ENCODE assay signal across 10 cellular contexts in the genomic region with DNA sequence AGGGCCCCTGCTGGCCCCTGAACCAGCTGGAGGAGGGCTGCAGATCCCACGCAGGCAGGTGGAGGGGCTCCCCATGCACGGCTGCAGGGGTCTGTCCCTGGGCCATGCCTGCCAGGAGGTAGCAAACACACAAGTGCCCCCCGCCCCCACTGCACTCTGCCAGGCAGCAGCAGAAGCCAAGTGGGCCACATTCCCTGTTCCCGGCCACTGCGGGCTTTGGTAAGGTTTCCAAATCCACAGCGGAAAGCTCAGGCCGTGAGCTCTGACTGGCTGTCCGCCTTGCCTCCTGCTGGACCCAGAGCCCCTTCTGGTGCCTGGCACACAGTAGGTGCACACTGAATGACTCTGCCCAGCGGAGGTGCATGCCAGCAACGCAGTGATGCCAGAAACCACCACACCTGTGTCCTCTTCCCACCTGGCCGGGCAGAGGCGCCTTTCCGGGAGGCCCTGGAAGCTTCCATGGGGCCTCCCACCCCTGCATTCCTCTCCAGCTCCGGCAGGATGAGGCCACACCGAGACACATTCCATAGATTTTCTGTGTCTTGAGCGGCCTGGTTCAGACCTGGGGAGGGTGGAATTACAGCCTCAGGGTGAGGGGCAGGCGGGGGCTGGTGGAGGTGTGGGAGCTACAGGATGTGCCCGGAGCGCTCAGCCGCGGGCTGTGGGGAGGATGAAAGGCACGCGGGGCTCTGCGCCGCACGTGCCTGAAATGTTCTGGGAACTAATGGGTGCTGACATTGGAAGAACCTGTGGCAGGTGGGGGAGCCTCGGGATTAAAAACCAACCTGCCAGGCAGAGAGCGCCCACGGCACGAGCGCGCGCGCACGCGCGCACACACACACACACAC.
A peak's percentile ranks its signal among the peaks of the same experiment; 100 is the strongest.
DNase-seq lines count a peak whose midpoint lies in the region; ATAC-seq and TF ChIP-seq lines count a peak whose summit lies in the region.
"Had no signal": no experiment of that assay in that cellular context is flagged by ENCODE, and none has a peak within 500 bp of the region (broad histone marks: within the 10 kb centered on the region; RNA-seq: fewer than 3 reads in every experiment).

No MANE protein-coding gene starts in this region.

- H3K18ac ChIP-seq in IMR-90 (ENCODE audit: low read depth, low read length) (no peak overlapping the region), mesenchymal stem cell (ENCODE audit: low read depth in 1 of 2, low read length in 2 of 2) (peak overlapping the region; percentile 92 to 93)

- no peak for TF ChIP-seq CTCF in IMR-90 (conservative IDR thresholded peaks at IDR 0.05; ENCODE audit: low read depth, low read length)

- H4K91ac ChIP-seq in IMR-90 (ENCODE audit: insufficient read depth, low read depth, low read length) (no peak overlapping the region), mesenchymal stem cell (ENCODE audit: low read length) (peak overlapping the region; percentile 77)

- peaks cover 99% of the 10 kb centered on the region for H4K20me1 ChIP-seq in IMR-90 (ENCODE audit: insufficient read depth, low read length)

- no peak overlapping the region for H3K56ac ChIP-seq in IMR-90 (ENCODE audit: extremely low read depth, insufficient read depth, low read length)

- 0 out of 2 replicates have a peak overlapping the region, but pooled peaks have one; percentile 4 for H3K14ac ChIP-seq in IMR-90 (replicated peaks; ENCODE audit: low read depth, low read length)
- H3K14ac ChIP-seq in mesenchymal stem cell (ENCODE audit: low read length in 2 of 2): peak overlapping the region in 1 of 2 experiments; percentile 89

- 63% methylated on average over 15 of the region's 37 CpGs; no CpG with 5 or more reads in 1 of the 2 experiments for whole genome bisulfite sequencing in IMR-90 (ENCODE audit: extremely low coverage in 2 of 2, insufficient read length in 1 of 2), 2 experiments
- 49 to 53% methylated on average over 37 of the region's 37 CpGs for WGBS in ectodermal cell, 2 experiments
- 38% methylated on average over 30 of the region's 37 CpGs for WGBS in mesenchymal stem cell

- ATAC-seq in IMR-90 (ENCODE audit: low read depth) (peak; percentile 49), HG03135 (IDR thresholded peaks at IDR 0.05; ENCODE audit: unreplicated experiment) (no peak)
- ATAC-seq in naive thymus-derived CD8-positive, alpha-beta T cell: no peak

- H3K4ac ChIP-seq in IMR-90 (ENCODE audit: low read depth, low read length) (peak overlapping the region; percentile 94), mesenchymal stem cell (ENCODE audit: low read depth in 1 of 2, low read length in 2 of 2) (peak overlapping the region; percentile 17 to 76)

- intact Hi-C loops in IMR-90 (cut with micrococcal nuclease): no loop called here

- no peak overlapping the region for H2BK5ac ChIP-seq in IMR-90 (ENCODE audit: low read depth, low read length, poor library complexity, severe bottlenecking)
- peak overlapping the region; percentile 97 for H2BK5ac ChIP-seq in mesenchymal stem cell (ENCODE audit: low read depth, low read length, poor library complexity, severe bottlenecking)

- H3K4me3 Mint-ChIP-seq in naive thymus-derived CD8-positive, alpha-beta T cell: no peak overlapping the region
- H3K4me3 Mint-ChIP-seq: B cell; central memory CD8-positive, alpha-beta T cell had no signal

- in situ Hi-C loops in IMR-90 (cut with MboI; ENCODE audit: low sequenced_read_pairs): no loop called here

- TF ChIP-seq POLR2A in IMR-90 (IDR thresholded peaks at IDR 0.05; ENCODE audit: low read depth, low read length): no peak

- CTCF ChIA-PET in IMR-90 (lab: Yijun Ruan, JAX): no interaction called here

- H4K5ac ChIP-seq in IMR-90 (ENCODE audit: low read depth, low read length): no peak overlapping the region

- H3K79me1 ChIP-seq in IMR-90 (ENCODE audit: low read depth in 1 of 2, low read length in 2 of 2) (peaks cover 34 to 97% of the 10 kb centered on the region in 2 experiments), mesenchymal stem cell (replicated peaks; ENCODE audit: low read length, poor library complexity, severe bottlenecking) (no peaks in the 10 kb centered on the region)

- H3K4me1 ChIP-seq in IMR-90 (ENCODE audit: control insufficient read depth, insufficient read depth, low read length): peaks cover 34% of the 10 kb centered on the region
- H3K4me1 ChIP-seq in ectodermal cell (ENCODE audit: control insufficient read depth, insufficient read depth, low read length): peaks cover 47% of the 10 kb centered on the region
- peaks cover 84% of the 10 kb centered on the region for H3K4me1 ChIP-seq in mesenchymal stem cell (ENCODE audit: control insufficient read depth, insufficient read depth, low read depth, low read length)

- no peak for TF ChIP-seq RAD21 in IMR-90 (IDR thresholded peaks at IDR 0.05; ENCODE audit: low read length)

- H3K4me2 ChIP-seq in IMR-90 (ENCODE audit: low read depth, low read length): no peak overlapping the region; the same call in 1 of the 2 replicates
- H3K4me2 ChIP-seq in mesenchymal stem cell (ENCODE audit: low read length, poor library complexity, severe bottlenecking): no peak overlapping the region

- H3K9ac ChIP-seq in IMR-90 (ENCODE audit: low read depth, low read length) (no peak overlapping the region), mesenchymal stem cell (ENCODE audit: low read length) (no peak overlapping the region)

- H3K27me3 ChIP-seq in IMR-90 (ENCODE audit: control insufficient read depth, insufficient read depth, low read length) (no peaks in the 10 kb centered on the region), ectodermal cell (ENCODE audit: control insufficient read depth, insufficient read depth, low read length, poor library complexity, severe bottlenecking) (no peaks in the 10 kb centered on the region), mesenchymal stem cell (ENCODE audit: control insufficient read depth in 1 of 2, insufficient read depth in 1 of 2, low read length in 2 of 2) (no peaks in the 10 kb centered on the region)

- no peaks in the 10 kb centered on the region for H3K9me3 ChIP-seq in IMR-90 (ENCODE audit: control insufficient read depth, insufficient read depth, low read length)
- no peaks in the 10 kb centered on the region for H3K9me3 ChIP-seq in ectodermal cell (ENCODE audit: control insufficient read depth, low read length)
- no peaks in the 10 kb centered on the region for H3K9me3 ChIP-seq in mesenchymal stem cell (ENCODE audit: control insufficient read depth, low read length)

- peak overlapping the region; percentile 25; the same call in 1 of the 2 replicates for H2BK20ac ChIP-seq in IMR-90 (ENCODE audit: low read depth, low read length)

- no peak overlapping the region for H3K27ac ChIP-seq in IMR-90 (ENCODE audit: insufficient read depth, low read length)
- H3K27ac ChIP-seq in ectodermal cell (ENCODE audit: insufficient read depth, low read depth, low read length, poor library complexity, severe bottlenecking): peak overlapping the region; percentile 79
- H3K27ac ChIP-seq in mesenchymal stem cell (ENCODE audit: low read length, poor library complexity, severe bottlenecking): peak overlapping the region; percentile 96

- H3K27ac Mint-ChIP-seq in naive thymus-derived CD8-positive, alpha-beta T cell: peak overlapping the region in 4 of 10 donors; percentile 15 to 88 (median 58)
- H3K27ac Mint-ChIP-seq: B cell had no signal

- BruUV-seq in IMR-90 (replicated peaks; lab: Mats Ljungman, UMichigan): no TSS peak

- no peak overlapping the region for H4K8ac ChIP-seq in IMR-90 (ENCODE audit: low read depth in 2 of 2, low read length in 2 of 2)
- peak overlapping the region; percentile 74 for H4K8ac ChIP-seq in mesenchymal stem cell (ENCODE audit: low read length)

- peaks cover 0 to 1% (median 0%) of the 10 kb centered on the region in 5 donors for H3K27me3 Mint-ChIP-seq in naive thymus-derived CD8-positive, alpha-beta T cell
- H3K27me3 Mint-ChIP-seq: B cell; central memory CD8-positive, alpha-beta T cell had no signal

- POLR2A ChIA-PET in IMR-90 (lab: Charles Lee; ENCODE audit: unreplicated experiment): no interaction called here
- POLR2A ChIA-PET in naive thymus-derived CD8-positive, alpha-beta T cell (lab: Charles Lee): no interaction called here

- H3K4me3 ChIP-seq in IMR-90 (ENCODE audit: insufficient read depth, low read depth, low read length) (no peak overlapping the region), ectodermal cell (ENCODE audit: insufficient read depth, low read depth, low read length) (no peak overlapping the region), mesenchymal stem cell (ENCODE audit: insufficient read depth in 1 of 2, low read depth in 1 of 2, low read length in 2 of 2) (no peak overlapping the region)

- peaks cover 0 to 7% (median 0%) of the 10 kb centered on the region in 3 donors for H3K36me3 Mint-ChIP-seq in naive thymus-derived CD8-positive, alpha-beta T cell

- peak overlapping the region; percentile 44 for H2AK9ac ChIP-seq in IMR-90 (replicated peaks; ENCODE audit: low read depth, low read length, poor library complexity)

- H2AK5ac ChIP-seq in IMR-90 (ENCODE audit: low read depth, low read length): peak overlapping the region; percentile 89
- peak overlapping the region; percentile 100 for H2AK5ac ChIP-seq in mesenchymal stem cell (ENCODE audit: low read length, severe bottlenecking)

- H3K9me3 Mint-ChIP-seq in naive thymus-derived CD8-positive, alpha-beta T cell: no peaks in the 10 kb centered on the region
- H3K9me3 Mint-ChIP-seq: central memory CD8-positive, alpha-beta T cell had no signal

- DNase-seq in 8988T (peak; percentile 87), IMR-90 (peak; percentile 57), mesenchymal stem cell (peak; percentile 56), HPDE6-E6E7 (ENCODE audit: extremely low spot score) (no peak), ureter (ENCODE audit: low spot score) (no peak)
- no peak for DNase-seq in naive thymus-derived CD8-positive, alpha-beta T cell

- no peak overlapping the region; the same call in 1 of the 2 replicates for H3K23ac ChIP-seq in IMR-90 (ENCODE audit: low read depth, low read length)
- H3K23ac ChIP-seq in mesenchymal stem cell (ENCODE audit: low read length in 2 of 2): peak overlapping the region in 1 of 2 experiments; percentile 42

- H3K9me1 ChIP-seq in IMR-90 (ENCODE audit: insufficient read depth, low read length): peaks cover 30% of the 10 kb centered on the region

- H3K36me3 ChIP-seq in IMR-90 (ENCODE audit: control insufficient read depth, insufficient read depth, low read length) (0 out of 2 replicates have a peak, but pooled peaks cover 2% of the 10 kb centered on the region), ectodermal cell (ENCODE audit: control insufficient read depth, insufficient read depth, low read length) (no peaks in the 10 kb centered on the region), mesenchymal stem cell (ENCODE audit: control insufficient read depth in 1 of 2, insufficient read depth in 2 of 2, low read depth in 1 of 2, low read length in 2 of 2) (peaks cover 0 to 55% of the 10 kb centered on the region in 2 experiments)

- dilution Hi-C loops in IMR-90 (cut with HindIII; ENCODE audit: low sequenced_read_pairs, unreplicated experiment): no loop called here

- H2AFZ ChIP-seq in IMR-90 (replicated peaks; ENCODE audit: low read length, poor library complexity) (peak overlapping the region; percentile 24), mesenchymal stem cell (ENCODE audit: low read depth, low read length) (no peak overlapping the region)

- H2BK15ac ChIP-seq in IMR-90 (ENCODE audit: low read depth, low read length) (no peak overlapping the region), mesenchymal stem cell (ENCODE audit: low read depth, poor library complexity, severe bottlenecking) (peak overlapping the region; percentile 44)

- H3K4me1 Mint-ChIP-seq in naive thymus-derived CD8-positive, alpha-beta T cell: peaks cover 38 to 75% (median 66%) of the 10 kb centered on the region in 4 donors

- peak overlapping the region; percentile 88 to 94 for H2BK12ac ChIP-seq in mesenchymal stem cell (ENCODE audit: low read length in 2 of 2)

- H2BK120ac ChIP-seq in IMR-90 (ENCODE audit: low read depth, low read length) (peak overlapping the region; percentile 27), mesenchymal stem cell (ENCODE audit: low read depth, low read length) (peak overlapping the region; percentile 59)

Comparison
In these comparisons a context has a peak if more than half of its experiments do, and no peak if none do; other contexts are left out.
1. DNase-seq: peak in 8988T (single experiment), IMR-90 (single experiment) and mesenchymal stem cell (single experiment); none in HPDE6-E6E7 (single experiment), naive thymus-derived CD8-positive, alpha-beta T cell (0 of 10) and ureter (single experiment).